In genomic region chr11:71263391-71263790, GRCh38 we compare ENCODE assay signal across 18 cellular contexts. TPM values are rescaled to one million over a fixed set of nuclear protein-coding genes. Genes with fewer than 3 reads are reported as not detected.
DNase-seq lines count a peak whose midpoint lies in the region; ATAC-seq and TF ChIP-seq lines count a peak whose summit lies in the region.
"Had no signal": no experiment of that assay in that cellular context is flagged by ENCODE, and none has a peak within 500 bp of the region (broad histone marks: within the 10 kb centered on the region; RNA-seq: fewer than 3 reads in every experiment).

No MANE protein-coding gene starts in this region.

- peak; percentile 59 for DNase-seq in EL
- DNase-seq in RPMI7951 (ENCODE audit: low read depth) = peak; percentile 4
- peak; percentile 11 for DNase-seq in fibroblast of the aortic adventitia (ENCODE audit: low read depth)
- DNase-seq in NCI-H526 treated with DMSO at 0.1 percent for 48 hours (lab: John Stamatoyannopoulos, UW) = no peak
- DNase-seq in SKM-1 treated with dmso at 0.1 percent for 144 hours (lab: John Stamatoyannopoulos, UW; ENCODE audit: unreplicated experiment) = no peak
- no peak for DNase-seq in NCI-H1417 treated with DMSO at 0.1 percent for 48 hours (lab: John Stamatoyannopoulos, UW)
- DNase-seq: CD8-positive, alpha-beta memory T cell; MV-4-11; NCI-H1436 treated with DMSO at 0.1 percent for 48 hours; NCI-H2081; NCI-H510A; NCI-H82; T-cell had no signal

- TF ChIP-seq CTCF in fibroblast of the aortic adventitia (IDR thresholded peaks at IDR 0.05; ENCODE audit: insufficient read depth, low read length) = no peak

- no peak for ATAC-seq in GM18511 (IDR thresholded peaks at IDR 0.05; ENCODE audit: unreplicated experiment)
- ATAC-seq: Right ventricle myocardium inferior, T-cell had no signal

- no peak overlapping the region for H3K4me3 ChIP-seq in fibroblast of the aortic adventitia (ENCODE audit: low read depth, low read length)
- H3K4me3 ChIP-seq: BLaER1 treated with 17β-estradiol and CSF1 and Interleukin-3, amounts not matched to agents 10 nM and 100 nM; HAP-1; SK-N-MC had no signal

RNA-seq across cellular contexts. Expression of gene SHANK2, which starts 11.0 kb away (rescaled TPM):
- total RNA-seq in RPMI7951 (2014; rRNA removed; shearing (Covaris generic)) = under 0.01 and 0.10 TPM in 2 replicates
- 1.9 and 4.9 TPM in 2 replicates for total RNA-seq in fibroblast of the aortic adventitia (ENCODE audit: low replicate concordance)
- total RNA-seq: CD8-positive, alpha-beta memory T cell had no signal

Comparison
In these comparisons a context has a peak if more than half of its experiments do, and no peak if none do; other contexts are left out.
1. DNase-seq: peak in EL (single experiment), RPMI7951 (single experiment) and fibroblast of the aortic adventitia (single experiment); none in NCI-H526 treated with DMSO at 0.1 percent for 48 hours (single experiment), SKM-1 treated with dmso at 0.1 percent for 144 hours (single experiment) and NCI-H1417 treated with DMSO at 0.1 percent for 48 hours (single experiment).